ENCODE assay signal across 8 cellular contexts in genomic region chr16:13956635-13957196, GRCh38. TPM values are rescaled to one million over a fixed set of nuclear protein-coding genes. Genes with fewer than 3 reads are reported as not detected.
DNase-seq lines count a peak whose midpoint lies in the region; TF ChIP-seq lines count a peak whose summit lies in the region.

No MANE protein-coding gene starts in this region.

- peaks cover 2% of the 10 kb centered on the region for H3K27me3 Mint-ChIP-seq in activated CD4-positive, alpha-beta T cell treated with anti-CD3 and anti-CD28 coated beads, Interleukin-2, amount 10 ng/mL, durations not matched to agents 24 days and 14 days

- TF ChIP-seq CTCF in KMS-11 (conservative IDR thresholded peaks at IDR 0.05; ENCODE audit: low read depth, low read length) (no peak), dorsolateral prefrontal cortex (IDR thresholded peaks at IDR 0.05 in 54 of 56, conservative IDR thresholded peaks at IDR 0.05 in 2 of 56; ENCODE audit: low read depth in 1 of 56, partially characterized antibody in 56 of 56) (no peak)

- no peaks in the 10 kb centered on the region for H3K79me2 ChIP-seq in KMS-11 (ENCODE audit: insufficient read depth, low read depth)

- H4K20me1 ChIP-seq in KMS-11 (ENCODE audit: insufficient read depth): no peaks in the 10 kb centered on the region

- H3K4me1 ChIP-seq in KMS-11 (ENCODE audit: low read depth, poor library complexity, severe bottlenecking): peaks cover 47% of the 10 kb centered on the region

- H3K27ac ChIP-seq in KMS-11 (peak overlapping the region; percentile 97), dorsolateral prefrontal cortex (peak overlapping the region in 56 of 59 donors; percentile 2 to 90 (median 78)), skin epidermis (peak overlapping the region in 20 of 21 experiments; percentile 61 to 88 (median 78))

- H3K36me3 ChIP-seq in KMS-11 (ENCODE audit: insufficient read depth) (no peaks in the 10 kb centered on the region), H7 (replicated peaks; ENCODE audit: control insufficient read depth, insufficient read depth, low read length) (no peaks in the 10 kb centered on the region)

- H3K4me1 Mint-ChIP-seq in activated CD4-positive, alpha-beta T cell treated with anti-CD3 and anti-CD28 coated beads, Interleukin-2, amount 10 ng/mL, durations not matched to agents 24 days and 14 days: peaks cover 17% of the 10 kb centered on the region

- intact Hi-C loops in activated CD4-positive, alpha-beta T cell treated with anti-CD3 and anti-CD28 coated beads, Interleukin-2, amount 10 ng/mL, durations not matched to agents 24 days and 14 days (cut with micrococcal nuclease): no loop called here
- intact Hi-C loops in dorsolateral prefrontal cortex (cut with DNase I): no loop called here

- peak overlapping the region; percentile 61 for H3K4me3 Mint-ChIP-seq in activated CD4-positive, alpha-beta T cell treated with anti-CD3 and anti-CD28 coated beads, Interleukin-2, amount 10 ng/mL, durations not matched to agents 24 days and 14 days

- H3K4me2 ChIP-seq in KMS-11: peak overlapping the region; percentile 99

- peak overlapping the region; percentile 83 for H2AFZ ChIP-seq in KMS-11 (ENCODE audit: low read depth)

- no peak overlapping the region for H3K4me3 ChIP-seq in KMS-11 (IDR thresholded peaks at IDR 0.05; ENCODE audit: insufficient read depth, low read depth, low read length)
- H3K4me3 ChIP-seq in dorsolateral prefrontal cortex: peak overlapping the region in 56 of 59 donors; percentile 5 to 62 (median 42)
- peak overlapping the region in 5 of 7 experiments; percentile 1 to 29 (median 14) for H3K4me3 ChIP-seq in skin epidermis
- H3K4me3 ChIP-seq in H7 (ENCODE audit: insufficient read depth, low read depth, low read length): no peak overlapping the region

- H3K9me3 Mint-ChIP-seq in activated CD4-positive, alpha-beta T cell treated with anti-CD3 and anti-CD28 coated beads, Interleukin-2, amount 10 ng/mL, durations not matched to agents 24 days and 14 days: no peaks in the 10 kb centered on the region

- H3K27me3 ChIP-seq in KMS-11 (ENCODE audit: insufficient read depth, low read depth): no peaks in the 10 kb centered on the region
- H3K27me3 ChIP-seq in dorsolateral prefrontal cortex: no peaks in the 10 kb centered on the region
- no peaks in the 10 kb centered on the region for H3K27me3 ChIP-seq in H7 (ENCODE audit: control insufficient read depth, insufficient read depth, low read length)

- H3K36me3 Mint-ChIP-seq in activated CD4-positive, alpha-beta T cell treated with anti-CD3 and anti-CD28 coated beads, Interleukin-2, amount 10 ng/mL, durations not matched to agents 24 days and 14 days (ENCODE audit: low read depth): no peaks in the 10 kb centered on the region

- no peak for DNase-seq in activated CD4-positive, alpha-beta T cell treated with anti-CD3 and anti-CD28 coated beads, Interleukin-2, amount 10 ng/mL, durations not matched to agents 24 days and 14 days
- DNase-seq in activated CD4-positive, alpha-beta T cell treated with anti-CD3 and anti-CD28 coated beads, Interleukin-2, amount 50 U/mL, for 1 hour: no peak
- DNase-seq in dorsolateral prefrontal cortex (no peak), H7 (no peak)
- DNase-seq in central memory CD4-positive, alpha-beta T cell: no peak
- no peak for DNase-seq in stimulated activated CD4-positive, alpha-beta T cell treated with anti-CD3 and anti-CD28 coated beads, Interleukin-4, amount 100 ng/mL, for 1 hour

- peak overlapping the region; percentile 86 for H3K9ac ChIP-seq in KMS-11

- H3K27ac Mint-ChIP-seq in activated CD4-positive, alpha-beta T cell treated with anti-CD3 and anti-CD28 coated beads, Interleukin-2, amount 10 ng/mL, durations not matched to agents 24 days and 14 days: peak overlapping the region; percentile 2

RNA-seq across cellular contexts. Expression of gene ERCC4, which starts 36.8 kb away (rescaled TPM):
- 14.5 and 18.4 TPM in 2 replicates for total RNA-seq in activated CD4-positive, alpha-beta T cell treated with anti-CD3 and anti-CD28 coated beads, Interleukin-2, amount 10 ng/mL, durations not matched to agents 24 days and 14 days
- 10 to 100 TPM in 119 of 120 experiments, 1 to 10 TPM in 1; 9.7 to 26.2 (median 16.9) TPM for total RNA-seq in dorsolateral prefrontal cortex
- 6.6 and 8.6 TPM in 2 replicates for total RNA-seq in H7 (2014; rRNA removed; shearing (Covaris generic))

Comparison
In these comparisons a context has a peak if more than half of its experiments do, and no peak if none do; other contexts are left out.
1. H3K4me3 ChIP-seq: peak in dorsolateral prefrontal cortex (56 of 59) and skin epidermis (5 of 7); none in KMS-11 (single experiment) and H7 (single experiment).
2. Peak in every context shown above with its lines, with median percentiles within 50 percentile points of each other: H3K27ac ChIP-seq.